8 cellular contexts compared by ENCODE assay signal in the genomic region with DNA sequence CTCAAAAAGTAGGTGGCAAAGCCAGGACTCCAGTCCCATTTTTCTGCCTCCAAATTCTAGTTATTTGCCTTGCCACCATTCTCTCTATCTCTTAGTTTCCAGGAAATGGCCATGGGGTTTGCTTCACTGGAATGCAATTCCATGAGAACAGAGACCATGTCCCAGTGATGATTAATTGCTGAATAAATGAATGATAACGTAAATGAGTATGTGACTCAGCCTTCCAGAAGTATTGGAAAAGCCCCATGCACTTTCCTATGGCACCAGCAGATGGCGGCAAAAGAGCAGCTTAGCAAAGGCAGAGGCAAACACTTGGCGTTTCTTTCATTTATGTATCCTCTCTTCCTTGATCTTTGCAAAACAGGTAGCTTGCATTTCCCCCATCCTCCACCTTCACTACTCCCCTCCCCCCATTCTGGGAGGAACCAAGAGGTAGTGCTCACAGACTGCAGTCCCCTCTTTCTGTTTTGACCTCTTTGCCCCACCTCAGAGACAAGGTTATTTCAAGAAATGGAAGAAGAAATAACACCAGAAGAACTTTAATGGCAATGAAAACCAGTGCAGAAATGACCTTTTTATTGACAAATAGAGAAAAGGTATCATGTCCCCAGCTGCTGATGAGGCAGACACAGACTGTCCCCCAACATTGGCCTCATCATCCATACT. TPM values are rescaled to one million over a fixed set of nuclear protein-coding genes. Genes with fewer than 3 reads are reported as not detected.
DNase-seq lines count a peak whose midpoint lies in the region; ATAC-seq, FAIRE-seq and TF ChIP-seq lines count a peak whose summit lies in the region.

No MANE protein-coding gene starts in this region.

- H3K4me1 ChIP-seq in MM.1S (ENCODE audit: low read length), result no peaks in the 10 kb centered on the region
- peaks cover 0 to under 1% of the 10 kb centered on the region in 2 donors for H3K4me1 ChIP-seq in ascending aorta
- H3K4me1 ChIP-seq in hepatocyte (ENCODE audit: insufficient read depth), result peaks cover 20% of the 10 kb centered on the region
- H3K4me1 ChIP-seq in small intestine (ENCODE audit: control insufficient read depth in 2 of 2, insufficient read depth in 1 of 2, low read depth in 1 of 2, low read length in 1 of 2), result no peaks in the 10 kb centered on the region

- no peaks in the 10 kb centered on the region for H4K20me1 ChIP-seq in MM.1S (ENCODE audit: insufficient read depth, low read length)
- no peaks in the 10 kb centered on the region for H4K20me1 ChIP-seq in hepatocyte (ENCODE audit: insufficient read depth, poor library complexity, severe bottlenecking)

- H3K9me3 Mint-ChIP-seq in T-cell, result no peaks in the 10 kb centered on the region

- no peaks in the 10 kb centered on the region for H3K9me2 ChIP-seq in MM.1S (replicated peaks; ENCODE audit: insufficient read depth, low read length)
- H3K9me2 ChIP-seq in hepatocyte (replicated peaks; ENCODE audit: insufficient read depth), result no peaks in the 10 kb centered on the region

- H3K4me2 ChIP-seq in MM.1S (ENCODE audit: low read depth, low read length) (no peak overlapping the region), hepatocyte (no peak overlapping the region)

- no peak overlapping the region for H3K4me3 ChIP-seq in MM.1S (ENCODE audit: low read length)
- no peak overlapping the region for H3K4me3 ChIP-seq in ascending aorta
- no peak overlapping the region for H3K4me3 ChIP-seq in hepatocyte
- H3K4me3 ChIP-seq in small intestine (ENCODE audit: low read depth in 1 of 2, low read length in 2 of 2), result no peak overlapping the region

- H3K36me3 ChIP-seq in MM.1S (replicated peaks; ENCODE audit: insufficient read depth, low read length), result no peaks in the 10 kb centered on the region
- no peaks in the 10 kb centered on the region for H3K36me3 ChIP-seq in ascending aorta
- H3K36me3 ChIP-seq in hepatocyte (replicated peaks; ENCODE audit: insufficient read depth, low read depth), result no peaks in the 10 kb centered on the region
- no peaks in the 10 kb centered on the region for H3K36me3 ChIP-seq in small intestine (ENCODE audit: control insufficient read depth in 2 of 2, insufficient read depth in 2 of 2, low read length in 2 of 2)

- peak; percentile 79 for FAIRE-seq in small intestine (lab: Jason Lieb, UNC)

- peak; percentile 92 for DNase-seq in EL
- peak; percentile 35 for DNase-seq in MM.1S
- peak in 33 of 34 experiments; percentile 5 to 61 (median 45) for DNase-seq in T-cell
- peak in 1 of 2 donors; percentile 86 for DNase-seq in ascending aorta (ENCODE audit: low spot score in 2 of 2)
- peak; percentile 91 for DNase-seq in hepatocyte (ENCODE audit: low spot score)
- peak; percentile 93 for DNase-seq in small intestine

- no peak overlapping the region for H3K9ac ChIP-seq in MM.1S (ENCODE audit: low read length)

- no peaks in the 10 kb centered on the region for H3K79me2 ChIP-seq in MM.1S (ENCODE audit: low read length)
- peaks cover 41% of the 10 kb centered on the region for H3K79me2 ChIP-seq in hepatocyte

- 2% methylated on average over 3 of the region's 3 CpGs for WGBS in hepatocyte (ENCODE audit: low lambda C conversion rate, missing lambda C conversion rate)
- 0 to 2% (median 0%) methylated on average over 3 of the region's 3 CpGs for WGBS in small intestine, 3 donors

- CTCF ChIA-PET in T-cell (lab: Charles Lee), result interaction anchor here (0.6 to 1.1 kb wide), 6 partner anchors 1253 to 1863 kb away, joined by 3 to 9 read pairs (median 4); no protein-coding TSS in a partner anchor

- H2AFZ ChIP-seq in MM.1S (ENCODE audit: low read length), result no peak overlapping the region
- H2AFZ ChIP-seq in hepatocyte, result no peak overlapping the region

- POLR2A ChIA-PET in T-cell (lab: Charles Lee), result no interaction called here

- H3K4me1 Mint-ChIP-seq in T-cell, result peaks cover 1 to 10% (median 5%) of the 10 kb centered on the region in 3 donors

- H3K4me3 Mint-ChIP-seq in T-cell, result no peak overlapping the region

- H3K27me3 Mint-ChIP-seq in T-cell, result peaks cover 40 to 58% of the 10 kb centered on the region in 2 donors

- H3K27me3 ChIP-seq in MM.1S (replicated peaks; ENCODE audit: insufficient read depth, low read length) (peaks cover 15% of the 10 kb centered on the region), ascending aorta (peaks cover 10% of the 10 kb centered on the region), hepatocyte (no peaks in the 10 kb centered on the region), small intestine (ENCODE audit: control insufficient read depth in 2 of 2, insufficient read depth in 2 of 2, low read length in 2 of 2) (peaks cover 0 to 10% of the 10 kb centered on the region in 2 donors)

- no peaks in the 10 kb centered on the region for H3F3A ChIP-seq in MM.1S (ENCODE audit: insufficient read depth, low read length)

- no peaks in the 10 kb centered on the region for H3K9me3 ChIP-seq in MM.1S (replicated peaks; ENCODE audit: insufficient read depth, low read length)
- no peaks in the 10 kb centered on the region for H3K9me3 ChIP-seq in ascending aorta
- no peaks in the 10 kb centered on the region for H3K9me3 ChIP-seq in hepatocyte (ENCODE audit: low read depth)
- no peaks in the 10 kb centered on the region for H3K9me3 ChIP-seq in small intestine (ENCODE audit: control insufficient read depth, low read depth)

- no peak overlapping the region for H3K27ac ChIP-seq in MM.1S (ENCODE audit: low read length)
- H3K27ac ChIP-seq in ascending aorta, result no peak overlapping the region
- H3K27ac ChIP-seq in hepatocyte, result peak overlapping the region; percentile 97
- H3K27ac ChIP-seq in small intestine (ENCODE audit: low read depth in 1 of 2, low read length in 1 of 2), result no peak overlapping the region

- ATAC-seq in T-cell (replicated peaks in 1 of 4) (peak in 1 of 4 experiments; percentile 48), GM18858 (IDR thresholded peaks at IDR 0.05; ENCODE audit: unreplicated experiment) (no peak), GM21390 (IDR thresholded peaks at IDR 0.05; ENCODE audit: unreplicated experiment) (no peak)

- no peaks in the 10 kb centered on the region for H3K36me3 Mint-ChIP-seq in T-cell

- intact Hi-C loops in ascending aorta (cut with DNase I), result loop anchor here (1.0 kb wide), 1 partner anchor 1255 kb away; no protein-coding TSS in a partner anchor

- TF ChIP-seq CTCF in MM.1S (IDR thresholded peaks at IDR 0.05; ENCODE audit: low read length), result peak; percentile 67
- TF ChIP-seq CTCF in ascending aorta (IDR thresholded peaks at IDR 0.05), result peak; percentile 73 to 91 (median 90)
- TF ChIP-seq CTCF in hepatocyte (IDR thresholded peaks at IDR 0.05; ENCODE audit: poor library complexity), result peak; percentile 92

- H3K27ac Mint-ChIP-seq in T-cell, result no peak overlapping the region

RNA-seq across cellular contexts. Expression of gene TBX3, which starts 21.3 kb away (rescaled TPM):
- total RNA-seq in T-cell (under 1 TPM in 3 of 5 donors, not detected in 2; 0.26 to 0.44 (median 0.41) TPM), ascending aorta (20.0 TPM), hepatocyte (133 and 142 TPM in 2 replicates)
- polyA plus RNA-seq in hepatocyte (108 and 109 TPM in 2 replicates), small intestine (100 to 1,000 TPM in 1 of 3 donors, 10 to 100 TPM in 2; 18.8 to 104 (median 53.5) TPM)

Comparison
In these comparisons a context has a peak if more than half of its experiments do, and no peak if none do; other contexts are left out.
1. RNA of gene TBX3, which starts 21.3 kb away (total RNA-seq): 133 to 142 TPM in hepatocyte and 20.0 TPM in ascending aorta (single experiment); 0.26 to 0.44 TPM in T-cell; every median in the first group is over 10 times any median in the second.
2. Peak in every context shown above with its lines, with median percentiles within 50 percentile points of each other: CTCF ChIP-seq.